Comparison of ENCODE assay signal across 19 cellular contexts in genomic region chr15:51251591-51251990, GRCh38.
DNase-seq lines count a peak whose midpoint lies in the region; ATAC-seq, FAIRE-seq and TF ChIP-seq lines count a peak whose summit lies in the region.
"Had no signal": no experiment of that assay in that cellular context is flagged by ENCODE, and none has a peak within 500 bp of the region (broad histone marks: within the 10 kb centered on the region; RNA-seq: fewer than 3 reads in every experiment).

No MANE protein-coding gene starts in this region.

- BruUV-seq in K562 (replicated peaks; lab: Mats Ljungman, UMichigan), result no TSS peak

- H3K4me3 ChIP-seq in K562, result no peak overlapping the region
- H3K4me3 ChIP-seq: BLaER1, GM23248 had no signal

- no peak for TF ChIP-seq CTCF in K562 (IDR thresholded peaks at IDR 0.05 in 2 of 3, conservative IDR thresholded peaks at IDR 0.05 in 1 of 3; ENCODE audit: insufficient read depth in 2 of 3, low read depth in 1 of 3, low read length in 3 of 3)

- no peak for TF ChIP-seq EP300 in K562 (IDR thresholded peaks at IDR 0.05; ENCODE audit: low read length)

- H3K4me1 ChIP-seq in K562 (replicated peaks in 1 of 2; ENCODE audit: control insufficient read depth in 2 of 2, insufficient read depth in 2 of 2, low read length in 2 of 2), result peaks cover 0 to 25% of the 10 kb centered on the region in 2 experiments; a peak in 4 of 5 replicates
- H3K4me1 ChIP-seq: BLaER1 had no signal

- in situ Hi-C loops in K562 (cut with MboI), result no loop called here

- POLR2A ChIA-PET in K562 (lab: Yijun Ruan, JAX), result interaction anchor here (0.5 to 0.7 kb wide), 3 partner anchors 15 to 91 kb away, joined by 3 to 4 read pairs (median 4); no protein-coding TSS in a partner anchor

- no peak overlapping the region for H3K27ac ChIP-seq in K562 (ENCODE audit: extremely low read depth, low read depth, low read length)
- H3K27ac ChIP-seq: BLaER1, C4-2B, GM23248 had no signal

- no peak for TF ChIP-seq POLR2A in K562 (conservative IDR thresholded peaks at IDR 0.05)

- intact Hi-C loops in K562 (cut with micrococcal nuclease), result no loop called here

- CTCF ChIA-PET in K562 (lab: Yijun Ruan, JAX; ENCODE audit: low intra/inter-chr PET ratio), result no interaction called here

- DNase-seq in ELF-1 (ENCODE audit: low read depth, low spot score) (peak; percentile 8), K562 (ENCODE audit: extremely low read depth in 1 of 4, low spot score in 3 of 4) (peak in 2 of 4 experiments; percentile 18 to 20), islet precursor cell (peak; percentile 45), AG08395 (ENCODE audit: low spot score) (no peak)
- DNase-seq in activated CD4-positive, CD25-positive, alpha-beta regulatory T cell (lab: John Stamatoyannopoulos, UW), result no peak
- DNase-seq: CD4-positive, CD25-positive, alpha-beta regulatory T cell; CD8-positive, alpha-beta T cell; DMS 273 treated with DMSO at 0.1 percent for 48 hours; DMS79 treated with DMSO at 0.1 percent for 48 hours; GM23248; H7; HCEC 1CT had no signal

- WGBS in K562 (ENCODE audit: insufficient coverage, low coverage, missing lambda C conversion rate), result 0% methylated on average over 1 of the region's 1 CpG

- no peaks in the 10 kb centered on the region for H4K20me1 ChIP-seq in K562 (replicated peaks; ENCODE audit: control insufficient read depth, insufficient read depth, low read length)
- H4K20me1 ChIP-seq: BLaER1 had no signal

- no peaks in the 10 kb centered on the region for H3K79me2 ChIP-seq in K562 (ENCODE audit: control insufficient read depth, insufficient read depth, low read length)

- no peak overlapping the region for H3K9ac ChIP-seq in K562 (ENCODE audit: insufficient read depth in 1 of 2, low read depth in 2 of 2, low read length in 2 of 2)
- H3K9ac ChIP-seq: BLaER1, GM23248 had no signal

- no peak overlapping the region for H3K4me2 ChIP-seq in K562 (ENCODE audit: insufficient read depth, low read length)
- H3K4me2 ChIP-seq: BLaER1 had no signal

- no peaks in the 10 kb centered on the region for H3K9me1 ChIP-seq in K562 (ENCODE audit: control insufficient read depth, insufficient read depth, low read length)

- no peak for TF ChIP-seq RAD21 in K562 (CRISPR knock-in tag; conservative IDR thresholded peaks at IDR 0.05 in 1 of 2, IDR thresholded peaks at IDR 0.05 in 1 of 2)

- H2AFZ ChIP-seq in K562 (ENCODE audit: low read depth, low read length), result no peak overlapping the region
- H2AFZ ChIP-seq: GM23248 had no signal

- no peaks in the 10 kb centered on the region for H3K36me3 ChIP-seq in K562 (ENCODE audit: control insufficient read depth, insufficient read depth, low read length)
- H3K36me3 ChIP-seq: BLaER1 had no signal

- peak; percentile 66 for ATAC-seq in K562
- no peak for ATAC-seq in activated CD4-positive, CD25-positive, alpha-beta regulatory T cell treated with anti-CD3 and anti-CD28 coated beads, Interleukin-2, amount 50 U/mL, for 24 hours
- ATAC-seq: CD8-positive, alpha-beta T cell had no signal

- H3K27me3 ChIP-seq in K562 (ENCODE audit: control insufficient read depth in 2 of 2, insufficient read depth in 2 of 2, low read length in 2 of 2), result peaks cover 5 to 23% of the 10 kb centered on the region in 2 experiments; a peak in 3 of 5 replicates
- H3K27me3 ChIP-seq: BLaER1 had no signal

- no peak for FAIRE-seq in K562 (lab: Jason Lieb, UNC)
- FAIRE-seq: D721Med, G401.6, GM12892, H1 had no signal

- no peaks in the 10 kb centered on the region for H3K9me3 ChIP-seq in K562 (replicated peaks; ENCODE audit: control insufficient read depth, insufficient read depth, low read depth, low read length)
- H3K9me3 ChIP-seq: BLaER1 had no signal

TF ChIP-seq in K562, 482 proteins besides CTCF, POLR2A, EP300 and RAD21:
- TF ChIP-seq SOX6 (IDR thresholded peaks at IDR 0.05) (peak; percentile 66; the same call in 1 of the 2 replicates), RBM39 (optimal IDR thresholded peaks at IDR 0.05; ENCODE audit: low read depth, low read length) (no peak)
- TF ChIP-seq, protein P1, sequence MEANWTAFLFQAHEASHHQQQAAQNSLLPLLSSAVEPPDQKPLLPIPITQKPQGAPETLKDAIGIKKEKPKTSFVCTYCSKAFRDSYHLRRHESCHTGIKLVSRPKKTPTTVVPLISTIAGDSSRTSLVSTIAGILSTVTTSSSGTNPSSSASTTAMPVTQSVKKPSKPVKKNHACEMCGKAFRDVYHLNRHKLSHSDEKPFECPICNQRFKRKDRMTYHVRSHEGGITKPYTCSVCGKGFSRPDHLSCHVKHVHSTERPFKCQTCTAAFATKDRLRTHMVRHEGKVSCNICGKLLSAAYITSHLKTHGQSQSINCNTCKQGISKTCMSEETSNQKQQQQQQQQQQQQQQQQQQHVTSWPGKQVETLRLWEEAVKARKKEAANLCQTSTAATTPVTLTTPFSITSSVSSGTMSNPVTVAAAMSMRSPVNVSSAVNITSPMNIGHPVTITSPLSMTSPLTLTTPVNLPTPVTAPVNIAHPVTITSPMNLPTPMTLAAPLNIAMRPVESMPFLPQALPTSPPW (CRISPR knock-in tag; IDR thresholded peaks at IDR 0.05), result peak; percentile 22; the same call in 1 of the 2 replicates
- TF ChIP-seq, protein P2, sequence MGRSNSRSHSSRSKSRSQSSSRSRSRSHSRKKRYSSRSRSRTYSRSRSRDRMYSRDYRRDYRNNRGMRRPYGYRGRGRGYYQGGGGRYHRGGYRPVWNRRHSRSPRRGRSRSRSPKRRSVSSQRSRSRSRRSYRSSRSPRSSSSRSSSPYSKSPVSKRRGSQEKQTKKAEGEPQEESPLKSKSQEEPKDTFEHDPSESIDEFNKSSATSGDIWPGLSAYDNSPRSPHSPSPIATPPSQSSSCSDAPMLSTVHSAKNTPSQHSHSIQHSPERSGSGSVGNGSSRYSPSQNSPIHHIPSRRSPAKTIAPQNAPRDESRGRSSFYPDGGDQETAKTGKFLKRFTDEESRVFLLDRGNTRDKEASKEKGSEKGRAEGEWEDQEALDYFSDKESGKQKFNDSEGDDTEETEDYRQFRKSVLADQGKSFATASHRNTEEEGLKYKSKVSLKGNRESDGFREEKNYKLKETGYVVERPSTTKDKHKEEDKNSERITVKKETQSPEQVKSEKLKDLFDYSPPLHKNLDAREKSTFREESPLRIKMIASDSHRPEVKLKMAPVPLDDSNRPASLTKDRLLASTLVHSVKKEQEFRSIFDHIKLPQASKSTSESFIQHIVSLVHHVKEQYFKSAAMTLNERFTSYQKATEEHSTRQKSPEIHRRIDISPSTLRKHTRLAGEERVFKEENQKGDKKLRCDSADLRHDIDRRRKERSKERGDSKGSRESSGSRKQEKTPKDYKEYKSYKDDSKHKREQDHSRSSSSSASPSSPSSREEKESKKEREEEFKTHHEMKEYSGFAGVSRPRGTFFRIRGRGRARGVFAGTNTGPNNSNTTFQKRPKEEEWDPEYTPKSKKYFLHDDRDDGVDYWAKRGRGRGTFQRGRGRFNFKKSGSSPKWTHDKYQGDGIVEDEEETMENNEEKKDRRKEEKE (IDR thresholded peaks at IDR 0.05; ENCODE audit: borderline replicate concordance in 1 of 2, control insufficient read depth in 1 of 2, low read depth in 2 of 2, low read length in 1 of 2), result no peak

Comparison
In these comparisons a context has a peak if more than half of its experiments do, and no peak if none do; other contexts are left out.
1. DNase-seq: peak in ELF-1 (single experiment) and islet precursor cell (single experiment); none in AG08395 (single experiment) and activated CD4-positive, CD25-positive, alpha-beta regulatory T cell (0 of 4).